19 cellular contexts compared by ENCODE assay signal in the genomic region with DNA sequence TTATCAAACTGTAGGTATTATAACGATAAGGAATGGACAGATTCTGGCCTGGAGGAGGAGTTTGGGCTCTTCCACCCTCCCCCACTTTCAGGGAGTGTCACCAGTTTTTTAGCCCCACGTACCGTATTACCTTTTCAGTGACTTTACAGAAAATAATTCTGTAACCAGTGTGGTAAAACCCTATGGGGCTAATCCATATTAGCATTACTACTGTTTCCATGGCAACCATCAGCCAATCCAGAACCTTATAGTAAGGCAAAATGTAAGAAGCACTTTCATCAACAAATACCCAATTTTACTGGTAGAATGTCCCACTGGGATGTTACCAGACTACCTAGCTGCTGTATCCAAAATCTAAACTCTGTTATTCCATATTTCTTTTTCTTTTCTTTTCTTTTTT. TPM values are rescaled to one million over a fixed set of nuclear protein-coding genes. Genes with fewer than 3 reads are reported as not detected.
"Had no signal": no experiment of that assay in that cellular context is flagged by ENCODE, and none has a peak within 500 bp of the region (broad histone marks: within the 10 kb centered on the region; RNA-seq: fewer than 3 reads in every experiment).

No MANE protein-coding gene starts in this region.

- H3K27ac Mint-ChIP-seq: activated CD4-positive, alpha-beta T cell treated with anti-CD3 and anti-CD28 coated beads, Interleukin-2, amount 10 ng/mL, durations not matched to agents 7 days and 5 days; activated naive CD8-positive, alpha-beta T cell treated with anti-CD3 and anti-CD28 coated beads, Interleukin-2, amount 10 ng/mL, durations not matched to agents 7 days and 5 days; immature natural killer cell; stimulated activated effector memory CD8-positive, alpha-beta T cell treated with anti-CD3 and anti-CD28 coated beads, Interleukin-12 subunit alpha, Interleukin-12 subunit beta, amount 100 ng/mL, for 72 hours had no signal

- H3K27me3 Mint-ChIP-seq: activated CD4-positive, alpha-beta T cell treated with anti-CD3 and anti-CD28 coated beads, Interleukin-2, amount 10 ng/mL, durations not matched to agents 7 days and 5 days; activated naive CD8-positive, alpha-beta T cell treated with anti-CD3 and anti-CD28 coated beads, Interleukin-2, amount 10 ng/mL, durations not matched to agents 7 days and 5 days had no signal

- DNase-seq: activated CD4-positive, alpha-beta T cell treated with anti-CD3 and anti-CD28 coated beads, Interleukin-2, amount 10 ng/mL, durations not matched to agents 7 days and 5 days; activated CD4-positive, CD25-positive, alpha-beta regulatory T cell; activated CD8-positive, alpha-beta memory T cell treated with anti-CD3 and anti-CD28 coated beads, Interleukin-2, amount 50 U/mL, for 48 hours; activated naive CD4-positive, alpha-beta T cell; activated naive CD8-positive, alpha-beta T cell treated with anti-CD3 and anti-CD28 coated beads, Interleukin-2, amount 10 ng/mL, durations not matched to agents 7 days and 5 days; central memory CD4-positive, alpha-beta T cell; cortex of kidney; effector CD8-positive, alpha-beta T cell; esophagus squamous epithelium; immature natural killer cell; midbrain; pancreas; upper lobe of right lung had no signal

- H3K9me3 ChIP-seq: esophagus squamous epithelium, pancreas, thoracic aorta, upper lobe of right lung had no signal

- ATAC-seq: pancreas; stimulated activated effector memory CD8-positive, alpha-beta T cell treated with anti-CD3 and anti-CD28 coated beads, Interleukin-12 subunit alpha, Interleukin-12 subunit beta, amount 100 ng/mL, for 72 hours; upper lobe of right lung had no signal

- H3K4me3 ChIP-seq: esophagus squamous epithelium, hepatocyte, lung, pancreas, thoracic aorta, upper lobe of right lung had no signal

- H3K4me3 Mint-ChIP-seq: activated CD4-positive, alpha-beta T cell treated with anti-CD3 and anti-CD28 coated beads, Interleukin-2, amount 10 ng/mL, durations not matched to agents 7 days and 5 days; activated naive CD8-positive, alpha-beta T cell treated with anti-CD3 and anti-CD28 coated beads, Interleukin-2, amount 10 ng/mL, durations not matched to agents 7 days and 5 days; activated T-helper 1 cell treated with anti-CD3 and anti-CD28 coated beads, Interleukin-12 subunit alpha, Interleukin-12 subunit beta, Interleukin-2, Interleukin-4 antibody, amounts not matched to agents 30 ng/mL and 10 ng/mL and 1 ng/mL, durations not matched to agents 14 hours and 24 hours and 36 hours; immature natural killer cell; stimulated activated effector memory CD8-positive, alpha-beta T cell treated with anti-CD3 and anti-CD28 coated beads, Interleukin-12 subunit alpha, Interleukin-12 subunit beta, amount 100 ng/mL, for 72 hours had no signal

- H3K36me3 ChIP-seq: esophagus squamous epithelium, pancreas, thoracic aorta, upper lobe of right lung had no signal

- H3K27ac ChIP-seq: hepatocyte, pancreas, thoracic aorta, upper lobe of right lung had no signal

- H3K4me1 ChIP-seq: upper lobe of right lung had no signal

- H3K27me3 ChIP-seq: esophagus squamous epithelium, hepatocyte, pancreas, upper lobe of right lung had no signal

RNA-seq across cellular contexts. Expression of a gene that starts 50.7 kb away (rescaled TPM):
- total RNA-seq: endothelial cell of umbilical vein had no signal
